1 cellular context compared by ENCODE assay signal in genomic region chr11:47437746-47438418, GRCh38.
A peak's percentile ranks its signal among the peaks of the same experiment; 100 is the strongest.
TF ChIP-seq lines count a peak whose summit lies in the region.

No MANE protein-coding gene starts in this region.

TF ChIP-seq in HepG2, 621 proteins besides CTCF, POLR2A, EP300 and RAD21 (continued from another document and continues in another):
- TF ChIP-seq HMGXB3 (CRISPR knock-in tag; IDR thresholded peaks at IDR 0.05; ENCODE audit: borderline replicate concordance) (no peak), HOXA3 (CRISPR knock-in tag; IDR thresholded peaks at IDR 0.05) (no peak), FOXJ3 (CRISPR knock-in tag; IDR thresholded peaks at IDR 0.05; ENCODE audit: borderline replicate concordance) (no peak), MTF1 (CRISPR knock-in tag; IDR thresholded peaks at IDR 0.05) (no peak), ZSCAN9 (CRISPR knock-in tag; IDR thresholded peaks at IDR 0.05; ENCODE audit: borderline replicate concordance) (no peak), RERE (CRISPR knock-in tag; IDR thresholded peaks at IDR 0.05; ENCODE audit: low read depth) (no peak), WIZ (CRISPR knock-in tag; IDR thresholded peaks at IDR 0.05) (0 out of 2 replicates have a peak, but pooled peaks have one; percentile 31), PHB2 (IDR thresholded peaks at IDR 0.05; ENCODE audit: partially characterized antibody) (no peak), HOXD1 (CRISPR knock-in tag; IDR thresholded peaks at IDR 0.05) (no peak), HINFP (CRISPR knock-in tag; IDR thresholded peaks at IDR 0.05; ENCODE audit: low read depth) (no peak), ZNF788 (CRISPR knock-in tag; IDR thresholded peaks at IDR 0.05; ENCODE audit: borderline replicate concordance) (peak; percentile 36; the same call in 1 of the 2 replicates), THYN1 (CRISPR knock-in tag; IDR thresholded peaks at IDR 0.05; ENCODE audit: borderline replicate concordance, low read depth) (no peak), IRF1 (CRISPR knock-in tag; IDR thresholded peaks at IDR 0.05; ENCODE audit: low read depth) (0 out of 2 replicates have a peak, but pooled peaks have one; percentile 54), NRL (CRISPR knock-in tag; IDR thresholded peaks at IDR 0.05; ENCODE audit: borderline replicate concordance) (0 out of 2 replicates have a peak, but pooled peaks have one; percentile 38), GABPA (IDR thresholded peaks at IDR 0.05; ENCODE audit: low read depth, low read length) (no peak; the same call in 1 of the 2 replicates), GABPA (CRISPR knock-in tag; IDR thresholded peaks at IDR 0.05; ENCODE audit: low read depth) (peak; percentile 51; the same call in 1 of the 2 replicates), ZMYM3 (CRISPR knock-in tag; IDR thresholded peaks at IDR 0.05) (no peak), ZNF251 (CRISPR knock-in tag; IDR thresholded peaks at IDR 0.05) (no peak), TCF7 (IDR thresholded peaks at IDR 0.05; ENCODE audit: low read depth) (no peak), ZNF326 (CRISPR knock-in tag; IDR thresholded peaks at IDR 0.05; ENCODE audit: borderline replicate concordance) (no peak), SMYD3 (CRISPR knock-in tag; IDR thresholded peaks at IDR 0.05) (no peak), EZH2 (conservative IDR thresholded peaks at IDR 0.05; ENCODE audit: low read depth, low read length) (no peak), HDAC1 (CRISPR knock-in tag; IDR thresholded peaks at IDR 0.05) (peak; percentile 24), ZNF431 (CRISPR knock-in tag; IDR thresholded peaks at IDR 0.05; ENCODE audit: borderline replicate concordance, low read depth) (no peak), RFX1 (IDR thresholded peaks at IDR 0.05) (no peak), ZNF576 (CRISPR knock-in tag; IDR thresholded peaks at IDR 0.05) (no peak), HMGA1 (CRISPR knock-in tag; conservative IDR thresholded peaks at IDR 0.05) (no peak), FOXP4 (CRISPR knock-in tag; IDR thresholded peaks at IDR 0.05) (no peak), GTF2F1 (IDR thresholded peaks at IDR 0.05; ENCODE audit: low read length) (no peak), MYNN (CRISPR knock-in tag; IDR thresholded peaks at IDR 0.05; ENCODE audit: low read depth) (no peak), ZNF207 (IDR thresholded peaks at IDR 0.05; ENCODE audit: borderline replicate concordance) (no peak), XBP1 (CRISPR knock-in tag; IDR thresholded peaks at IDR 0.05) (no peak), ZSCAN21 (CRISPR knock-in tag; IDR thresholded peaks at IDR 0.05; ENCODE audit: borderline replicate concordance) (peak; percentile 21; the same call in 1 of the 2 replicates), SMAD1 (CRISPR knock-in tag; IDR thresholded peaks at IDR 0.05; ENCODE audit: borderline replicate concordance, low read depth) (peak; percentile 67; the same call in 1 of the 2 replicates), ZNF607 (CRISPR knock-in tag; IDR thresholded peaks at IDR 0.05; ENCODE audit: borderline replicate concordance) (0 out of 2 replicates have a peak, but pooled peaks have one; percentile 53), ELK4 (CRISPR knock-in tag; IDR thresholded peaks at IDR 0.05; ENCODE audit: borderline replicate concordance) (no peak), ZNF235 (CRISPR knock-in tag; IDR thresholded peaks at IDR 0.05; ENCODE audit: borderline replicate concordance) (no peak), ZBTB7B (CRISPR knock-in tag; IDR thresholded peaks at IDR 0.05) (no peak; the same call in 1 of the 2 replicates), KAT8 (CRISPR knock-in tag; IDR thresholded peaks at IDR 0.05) (peak; percentile 66; the same call in 1 of the 2 replicates), DNMT3B (CRISPR knock-in tag; conservative IDR thresholded peaks at IDR 0.05) (no peak), PREB (CRISPR knock-in tag; IDR thresholded peaks at IDR 0.05) (no peak), ZNF772 (CRISPR knock-in tag; IDR thresholded peaks at IDR 0.05) (no peak), MAFK (conservative IDR thresholded peaks at IDR 0.05 in 1 of 2, IDR thresholded peaks at IDR 0.05 in 1 of 2; ENCODE audit: low read length in 2 of 2) (no peak), RNF219 (CRISPR knock-in tag; IDR thresholded peaks at IDR 0.05) (no peak)
